In the genomic region with DNA sequence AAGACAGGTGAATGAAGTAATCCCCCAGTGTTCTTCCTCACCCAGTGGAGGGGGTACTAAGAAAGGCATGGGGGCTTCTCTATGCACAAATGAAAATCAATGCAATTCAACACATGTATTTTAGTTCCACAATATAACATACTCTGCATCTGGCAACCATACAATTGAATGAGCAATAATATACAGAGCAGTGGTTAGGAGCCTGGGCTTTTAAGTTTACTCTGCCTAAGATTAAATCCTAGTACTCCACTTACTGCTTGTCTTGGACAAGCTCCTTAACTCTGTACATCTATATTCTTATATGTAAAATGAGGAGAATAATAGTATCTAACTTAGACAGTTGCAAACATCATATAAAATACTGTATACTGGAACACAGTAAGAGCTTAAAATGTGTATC, we compare ENCODE assay signal across 1 cellular context.
TF ChIP-seq lines count a peak whose summit lies in the region.

No MANE protein-coding gene starts in this region.

TF ChIP-seq in GM23338, 12 proteins besides CTCF, POLR2A, EP300 and RAD21 (continued from another document):
- TF ChIP-seq, protein P1, sequence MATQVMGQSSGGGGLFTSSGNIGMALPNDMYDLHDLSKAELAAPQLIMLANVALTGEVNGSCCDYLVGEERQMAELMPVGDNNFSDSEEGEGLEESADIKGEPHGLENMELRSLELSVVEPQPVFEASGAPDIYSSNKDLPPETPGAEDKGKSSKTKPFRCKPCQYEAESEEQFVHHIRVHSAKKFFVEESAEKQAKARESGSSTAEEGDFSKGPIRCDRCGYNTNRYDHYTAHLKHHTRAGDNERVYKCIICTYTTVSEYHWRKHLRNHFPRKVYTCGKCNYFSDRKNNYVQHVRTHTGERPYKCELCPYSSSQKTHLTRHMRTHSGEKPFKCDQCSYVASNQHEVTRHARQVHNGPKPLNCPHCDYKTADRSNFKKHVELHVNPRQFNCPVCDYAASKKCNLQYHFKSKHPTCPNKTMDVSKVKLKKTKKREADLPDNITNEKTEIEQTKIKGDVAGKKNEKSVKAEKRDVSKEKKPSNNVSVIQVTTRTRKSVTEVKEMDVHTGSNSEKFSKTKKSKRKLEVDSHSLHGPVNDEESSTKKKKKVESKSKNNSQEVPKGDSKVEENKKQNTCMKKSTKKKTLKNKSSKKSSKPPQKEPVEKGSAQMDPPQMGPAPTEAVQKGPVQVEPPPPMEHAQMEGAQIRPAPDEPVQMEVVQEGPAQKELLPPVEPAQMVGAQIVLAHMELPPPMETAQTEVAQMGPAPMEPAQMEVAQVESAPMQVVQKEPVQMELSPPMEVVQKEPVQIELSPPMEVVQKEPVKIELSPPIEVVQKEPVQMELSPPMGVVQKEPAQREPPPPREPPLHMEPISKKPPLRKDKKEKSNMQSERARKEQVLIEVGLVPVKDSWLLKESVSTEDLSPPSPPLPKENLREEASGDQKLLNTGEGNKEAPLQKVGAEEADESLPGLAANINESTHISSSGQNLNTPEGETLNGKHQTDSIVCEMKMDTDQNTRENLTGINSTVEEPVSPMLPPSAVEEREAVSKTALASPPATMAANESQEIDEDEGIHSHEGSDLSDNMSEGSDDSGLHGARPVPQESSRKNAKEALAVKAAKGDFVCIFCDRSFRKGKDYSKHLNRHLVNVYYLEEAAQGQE (IDR thresholded peaks at IDR 0.05; ENCODE audit: unreplicated experiment), result no peak
- TF ChIP-seq CREB1 (CRISPR knock-in tag; IDR thresholded peaks at IDR 0.05; ENCODE audit: low read depth) (no peak), NANOG (IDR thresholded peaks at IDR 0.05; ENCODE audit: borderline replicate concordance) (no peak), ZNF462 (CRISPR knock-in tag; IDR thresholded peaks at IDR 0.05) (no peak), ZNF114 (CRISPR knock-in tag; IDR thresholded peaks at IDR 0.05) (no peak), ZNF331 (CRISPR knock-in tag; IDR thresholded peaks at IDR 0.05; ENCODE audit: low read depth) (no peak), JUNB (IDR thresholded peaks at IDR 0.05; ENCODE audit: unreplicated experiment) (no peak), POLR2AphosphoS5 (IDR thresholded peaks at IDR 0.05; ENCODE audit: low read depth) (no peak), EZH2 (IDR thresholded peaks at IDR 0.05; ENCODE audit: low read depth, unreplicated experiment) (no peak), STAT1 (IDR thresholded peaks at IDR 0.05; ENCODE audit: unreplicated experiment) (no peak)
